In the genomic region with DNA sequence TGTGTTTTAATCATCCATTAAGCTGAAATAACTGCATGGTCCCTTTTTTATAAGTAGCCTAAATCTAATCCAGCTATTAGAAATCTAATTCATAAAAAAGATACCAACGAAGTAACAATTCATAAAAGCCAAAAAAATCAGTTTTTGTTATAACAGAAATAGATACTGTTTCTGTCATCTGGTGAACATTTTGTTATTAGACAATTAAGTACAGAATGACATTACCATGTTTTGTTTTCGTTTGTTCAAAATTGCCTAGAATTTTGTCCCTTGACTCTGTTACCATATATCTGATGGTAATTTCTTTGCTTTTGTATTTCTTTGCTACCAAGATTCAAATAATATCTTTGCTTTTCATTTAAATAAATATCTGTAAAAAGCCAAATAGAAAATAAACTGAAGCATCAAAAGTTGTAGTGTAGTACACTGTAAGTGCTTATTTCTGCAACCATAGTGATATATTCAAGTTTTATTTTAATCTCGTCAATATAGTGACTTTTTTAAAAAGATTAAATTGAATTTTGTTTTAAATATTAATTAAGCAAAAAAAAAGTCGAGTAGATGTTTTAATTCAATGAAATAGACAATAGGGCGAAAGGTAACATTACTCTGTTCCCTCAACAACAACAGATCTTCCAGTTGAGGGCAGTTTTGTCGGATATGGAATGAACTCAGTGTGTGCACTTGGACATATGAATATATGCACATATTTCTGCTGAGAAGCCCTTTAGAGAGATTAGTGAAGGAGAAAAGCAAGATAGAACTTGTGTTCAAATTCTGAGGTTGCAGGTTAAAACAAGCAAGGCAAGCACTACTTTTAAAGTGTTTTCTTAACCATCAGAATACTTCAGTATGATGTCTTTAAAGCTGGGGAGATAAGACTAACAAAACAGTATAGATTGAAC, we compare ENCODE assay signal across 16 cellular contexts. TPM values are rescaled to one million over a fixed set of nuclear protein-coding genes. Genes with fewer than 3 reads are reported as not detected.
A peak's percentile ranks its signal among the peaks of the same experiment; 100 is the strongest.
DNase-seq lines count a peak whose midpoint lies in the region; ATAC-seq, FAIRE-seq and TF ChIP-seq lines count a peak whose summit lies in the region.
"Had no signal": no experiment of that assay in that cellular context is flagged by ENCODE, and none has a peak within 500 bp of the region (broad histone marks: within the 10 kb centered on the region; RNA-seq: fewer than 3 reads in every experiment).

No MANE protein-coding gene starts in this region.

- no peak overlapping the region for H2AFZ ChIP-seq in HepG2 (ENCODE audit: low read length)
- H2AFZ ChIP-seq in SU-DHL-6 (ENCODE audit: low read depth, low read length, severe bottlenecking) = no peak overlapping the region

- intact Hi-C loops in HepG2 (cut with micrococcal nuclease; ENCODE audit: unreplicated experiment) (loop anchor here (10.0 kb wide), 1 partner anchor 293 kb away; the partner anchor contains the start of gene NUP42), right lobe of liver (cut with DNase I) (no loop called here)

- no peak for TF ChIP-seq RAD21 in HepG2 (CRISPR knock-in tag; IDR thresholded peaks at IDR 0.05)

- H3K4me3 ChIP-seq in HepG2 (replicated peaks in 1 of 3; ENCODE audit: insufficient read depth in 1 of 3, low read depth in 2 of 3, low read length in 3 of 3) (no peak overlapping the region), right lobe of liver (no peak overlapping the region), SU-DHL-6 (ENCODE audit: insufficient read depth, low read length, poor library complexity, severe bottlenecking) (no peak overlapping the region)
- H3K4me3 ChIP-seq: GM12878 had no signal

- H3K9ac ChIP-seq in HepG2 (ENCODE audit: insufficient read depth, low read depth, low read length) (no peak overlapping the region), SU-DHL-6 (ENCODE audit: low read length) (no peak overlapping the region)

- peaks cover 8% of the 10 kb centered on the region for H3K36me3 Mint-ChIP-seq in stimulated activated effector memory CD8-positive, alpha-beta T cell treated with anti-CD3 and anti-CD28 coated beads, Interleukin-12 subunit alpha, Interleukin-12 subunit beta, amount 100 ng/mL, for 72 hours
- H3K36me3 Mint-ChIP-seq in HFFc6 (ENCODE audit: low read depth) = no peaks in the 10 kb centered on the region

- no peaks in the 10 kb centered on the region for H3K36me3 ChIP-seq in HepG2 (replicated peaks in 1 of 2; ENCODE audit: control insufficient read depth in 1 of 2, insufficient read depth in 2 of 2, low read length in 2 of 2)
- H3K36me3 ChIP-seq in right lobe of liver = no peaks in the 10 kb centered on the region
- H3K36me3 ChIP-seq in SU-DHL-6 (ENCODE audit: low read length) = no peaks in the 10 kb centered on the region

- ATAC-seq in HepG2 = no peak
- no peak for ATAC-seq in right lobe of liver
- no peak for ATAC-seq in stimulated activated effector memory CD8-positive, alpha-beta T cell treated with anti-CD3 and anti-CD28 coated beads, Interleukin-12 subunit alpha, Interleukin-12 subunit beta, amount 100 ng/mL, for 72 hours
- ATAC-seq: GM12878 had no signal

- POLR2A ChIA-PET in HepG2 (lab: Yijun Ruan, JAX) (no interaction called here), GM10248 (lab: Yijun Ruan, JAX) (no interaction called here)

- H3K9me3 ChIP-seq in HepG2 (ENCODE audit: low read length) (no peaks in the 10 kb centered on the region), right lobe of liver (no peaks in the 10 kb centered on the region), SU-DHL-6 (ENCODE audit: insufficient read depth, low read length) (no peaks in the 10 kb centered on the region)

- CTCF ChIA-PET in HepG2 (lab: Yijun Ruan, JAX; ENCODE audit: low intra/inter-chr PET ratio, low total read pairs) (no interaction called here), GM10248 (lab: Yijun Ruan, JAX) (interaction anchor here (0.6 to 1.8 kb wide), 3 partner anchors 10 to 120 kb away, joined by 3 to 6 read pairs (median 3); no protein-coding TSS in a partner anchor)

- no TSS peak for BruUV-seq in HepG2 (replicated peaks; lab: Mats Ljungman, UMichigan)

- peak; percentile 50 for FAIRE-seq in HepG2 (lab: Jason Lieb, UNC)
- FAIRE-seq in islet of Langerhans (lab: Jason Lieb, UNC) = peak; percentile 60
- FAIRE-seq: GM12878, GM18507 had no signal

- TF ChIP-seq POLR2A in HepG2 (IDR thresholded peaks at IDR 0.05; ENCODE audit: insufficient read depth in 1 of 2, low read depth in 2 of 2, low read length in 2 of 2) = no peak
- no peak for TF ChIP-seq POLR2A in right lobe of liver (IDR thresholded peaks at IDR 0.05)

- H3K27ac ChIP-seq in HepG2 (ENCODE audit: extremely low read length, insufficient read depth, low read length) = no peak overlapping the region
- H3K27ac ChIP-seq in right lobe of liver = no peak overlapping the region
- no peak overlapping the region for H3K27ac ChIP-seq in SU-DHL-6 (ENCODE audit: low read depth, low read length)

- peaks cover 6% of the 10 kb centered on the region for H3K4me1 Mint-ChIP-seq in stimulated activated effector memory CD8-positive, alpha-beta T cell treated with anti-CD3 and anti-CD28 coated beads, Interleukin-12 subunit alpha, Interleukin-12 subunit beta, amount 100 ng/mL, for 72 hours
- peaks cover 13% of the 10 kb centered on the region for H3K4me1 Mint-ChIP-seq in HFFc6 (ENCODE audit: low read depth)

- H3F3A ChIP-seq in SU-DHL-6 (ENCODE audit: insufficient read depth) = peaks cover 59% of the 10 kb centered on the region

- no peak for DNase-seq in HepG2 (ENCODE audit: low spot score)
- no peak for DNase-seq in right lobe of liver
- DNase-seq in stimulated activated effector memory CD8-positive, alpha-beta T cell treated with anti-CD3 and anti-CD28 coated beads, Interleukin-12 subunit alpha, Interleukin-12 subunit beta, amount 100 ng/mL, for 72 hours (ENCODE audit: low spot score in 2 of 2) = no peak
- DNase-seq in HFFc6 = no peak
- DNase-seq in activated CD8-positive, alpha-beta memory T cell treated with anti-CD3 and anti-CD28 coated beads, Interleukin-2, amount 50 U/mL, for 4 hours = no peak
- no peak for DNase-seq in GM10248 (ENCODE audit: extremely low spot score)
- DNase-seq: 8988T; CD4-positive, alpha-beta memory T cell; KBM-7; NCI-H1048; NCI-H2081 treated with DMSO at 0.1 percent for 48 hours; SIG-M5 had no signal

- H3K27me3 ChIP-seq in HepG2 (ENCODE audit: control insufficient read depth in 1 of 2, insufficient read depth in 2 of 2, low read length in 2 of 2) (no peaks in the 10 kb centered on the region; a peak in 1 of 5 replicates), right lobe of liver (peaks cover 13 to 58% of the 10 kb centered on the region in 2 donors), SU-DHL-6 (ENCODE audit: low read length) (no peaks in the 10 kb centered on the region)

- WGBS in HepG2 (ENCODE audit: low lambda C conversion rate) = 79% methylated on average over 6 of the region's 6 CpGs
- WGBS in right lobe of liver (ENCODE audit: insufficient coverage, low coverage, low lambda C conversion rate, missing lambda C conversion rate) = 64% methylated on average over 6 of the region's 6 CpGs

- H3K4me1 ChIP-seq in HepG2 (ENCODE audit: insufficient read depth, low read length) (peaks cover 17% of the 10 kb centered on the region), right lobe of liver (peaks cover 0 to 15% (median 7%) of the 10 kb centered on the region in 4 donors)

- TF ChIP-seq CTCF in HepG2 (CRISPR knock-in tag; IDR thresholded peaks at IDR 0.05) (no peak), right lobe of liver (IDR thresholded peaks at IDR 0.05) (no peak), SU-DHL-6 (IDR thresholded peaks at IDR 0.05; ENCODE audit: insufficient read depth, low read length, poor library complexity, severe bottlenecking) (no peak), HFFc6 (IDR thresholded peaks at IDR 0.05) (no peak), GM10248 (IDR thresholded peaks at IDR 0.05; ENCODE audit: control extremely low read depth, extremely low read depth, low read depth, missing control alignments) (no peak)

- no peak overlapping the region for H3K4me3 Mint-ChIP-seq in stimulated activated effector memory CD8-positive, alpha-beta T cell treated with anti-CD3 and anti-CD28 coated beads, Interleukin-12 subunit alpha, Interleukin-12 subunit beta, amount 100 ng/mL, for 72 hours
- no peak overlapping the region for H3K4me3 Mint-ChIP-seq in HFFc6
- H3K4me3 Mint-ChIP-seq: CD4-positive, alpha-beta memory T cell had no signal

- H3K9me3 Mint-ChIP-seq in stimulated activated effector memory CD8-positive, alpha-beta T cell treated with anti-CD3 and anti-CD28 coated beads, Interleukin-12 subunit alpha, Interleukin-12 subunit beta, amount 100 ng/mL, for 72 hours = no peaks in the 10 kb centered on the region
- H3K9me3 Mint-ChIP-seq in HFFc6 = no peaks in the 10 kb centered on the region

- H3K4me2 ChIP-seq in HepG2 (ENCODE audit: low read depth, low read length) (peak overlapping the region; percentile 3; the same call in 1 of the 2 replicates), SU-DHL-6 (ENCODE audit: low read depth, low read length, poor library complexity, severe bottlenecking) (peak overlapping the region; percentile 4)

- H3K79me2 ChIP-seq in HepG2 (ENCODE audit: insufficient read depth, low read length) = peaks cover 31% of the 10 kb centered on the region
- peaks cover 15% of the 10 kb centered on the region for H3K79me2 ChIP-seq in SU-DHL-6 (ENCODE audit: insufficient read depth, low read length)

- H4K20me1 ChIP-seq in HepG2 (ENCODE audit: insufficient read depth, low read length) (no peaks in the 10 kb centered on the region), SU-DHL-6 (ENCODE audit: low read depth, low read length) (no peaks in the 10 kb centered on the region)

- TF ChIP-seq EP300 in HepG2 (IDR thresholded peaks at IDR 0.05; ENCODE audit: low read depth in 2 of 2, low read length in 2 of 2) = no peak
- no peak for TF ChIP-seq EP300 in HepG2 (CRISPR knock-in tag; IDR thresholded peaks at IDR 0.05; ENCODE audit: borderline replicate concordance)

- H3K27ac Mint-ChIP-seq in stimulated activated effector memory CD8-positive, alpha-beta T cell treated with anti-CD3 and anti-CD28 coated beads, Interleukin-12 subunit alpha, Interleukin-12 subunit beta, amount 100 ng/mL, for 72 hours = no peak overlapping the region
- H3K27ac Mint-ChIP-seq in HFFc6 = no peak overlapping the region
- H3K27ac Mint-ChIP-seq: CD4-positive, alpha-beta memory T cell had no signal

- peaks cover 52% of the 10 kb centered on the region for H3K27me3 Mint-ChIP-seq in HFFc6 (ENCODE audit: insufficient read depth)

- in situ Hi-C loops in HepG2 (cut with HindIII; ENCODE audit: extremely low pct_ligation_motif_present, low pct_unique_long_range_greater_than_20kb) = no loop called here

- H3K9me2 ChIP-seq in SU-DHL-6 (replicated peaks; ENCODE audit: insufficient read depth, low read length) = no peaks in the 10 kb centered on the region

RNA-seq across cellular contexts. Expression of gene IGF2BP3, which starts 7.9 kb away (rescaled TPM):
- 37.7 and 51.2 TPM in 2 replicates for total RNA-seq in HepG2 (2016; rRNA removed; fragmentation: Illumina TruSeq; extraction: Trizol)
- total RNA-seq in HepG2 (2016; cell fraction: cytosol; rRNA removed; fragmentation: Illumina TruSeq; extraction: Trizol; ENCODE audit: low read depth) = 71.8 and 87.5 TPM in 2 replicates
- 37.5 and 48.2 TPM in 2 replicates for total RNA-seq in HepG2 (2016; cell fraction: insoluble cytoplasmic fraction; rRNA removed; fragmentation: Illumina TruSeq; extraction: Trizol)
- 36.5 and 37.4 TPM in 2 replicates for total RNA-seq in HepG2 (2016; cell fraction: membrane; rRNA removed; fragmentation: Illumina TruSeq; extraction: Trizol)
- total RNA-seq in HepG2 (2016; cell fraction: nucleus; rRNA removed; fragmentation: Illumina TruSeq; extraction: Trizol) = 54.6 and 65.1 TPM in 2 replicates
- 33.5 and 39.5 TPM in 2 replicates for polyA plus RNA-seq in HepG2 (2011; rRNA removed)
- 28.4 and 31.3 TPM in 2 replicates for polyA plus RNA-seq in HepG2 (2011; cell fraction: cytosol; rRNA removed)
- polyA plus RNA-seq in HepG2 (2011; cell fraction: nucleus; rRNA removed) = 39.8 and 40.6 TPM in 2 replicates
- 30.9 and 39.1 TPM in 2 replicates for polyA plus RNA-seq in HepG2 (2012)
- polyA plus RNA-seq in HepG2 (2016; cell fraction: cytosol; fragmentation: Illumina TruSeq; extraction: Trizol; ENCODE audit: low read depth) = 4.7 and 5.5 TPM in 2 replicates
- 55.0 and 58.1 TPM in 2 replicates for polyA plus RNA-seq in HepG2 (2016; cell fraction: insoluble cytoplasmic fraction; fragmentation: Illumina TruSeq; extraction: Trizol; ENCODE audit: low read depth)
- polyA plus RNA-seq in HepG2 (2016; cell fraction: membrane; fragmentation: Illumina TruSeq; extraction: Trizol; ENCODE audit: low read depth) = 15.7 and 16.9 TPM in 2 replicates
- polyA plus RNA-seq in HepG2 (2016; cell fraction: nucleus; fragmentation: Illumina TruSeq; extraction: Trizol; ENCODE audit: insufficient read depth, low read depth) = 65.0 and 67.9 TPM in 2 replicates
- polyA minus RNA-seq in HepG2 (2011; rRNA and poly(A)+ RNA removed; ENCODE audit: low replicate concordance) = 53.1 and 80.7 TPM in 2 replicates
- 52.8 and 73.7 TPM in 2 replicates for polyA minus RNA-seq in HepG2 (2011; cell fraction: cytosol; rRNA and poly(A)+ RNA removed)
- polyA minus RNA-seq in HepG2 (2011; cell fraction: nucleus; rRNA and poly(A)+ RNA removed) = 108 and 117 TPM in 2 replicates
- total RNA-seq in right lobe of liver = under 1 TPM in 5 of 6 experiments, not detected in 1; 0.12 to 0.64 (median 0.19) TPM
- 10 to 100 TPM; 23.8 to 33.1 (median 31.0) TPM for total RNA-seq in HFFc6 (2021; fragmentation: NEBNext Ultra II Directional; extraction: Animal tissue kit (Norgen Biotek cat#: 25700))
- total RNA-seq: CD4-positive, alpha-beta memory T cell had no signal
- polyA plus RNA-seq: CD4-positive, alpha-beta memory T cell had no signal

RNA-seq across cellular contexts. Expression of gene TRA2A, which starts 53.6 kb away (rescaled TPM):
- total RNA-seq in HepG2 (2016; rRNA removed; fragmentation: Illumina TruSeq; extraction: Trizol) (39.1 and 52.7 TPM in 2 replicates), right lobe of liver (10 to 100 TPM; 11.1 to 34.9 (median 24.7) TPM)
- 9.7 and 11.8 TPM in 2 replicates for total RNA-seq in HepG2 (2016; cell fraction: cytosol; rRNA removed; fragmentation: Illumina TruSeq; extraction: Trizol; ENCODE audit: low read depth)
- total RNA-seq in HepG2 (2016; cell fraction: insoluble cytoplasmic fraction; rRNA removed; fragmentation: Illumina TruSeq; extraction: Trizol) = 42.4 and 53.4 TPM in 2 replicates
- 18.1 and 19.9 TPM in 2 replicates for total RNA-seq in HepG2 (2016; cell fraction: membrane; rRNA removed; fragmentation: Illumina TruSeq; extraction: Trizol)
- 58.6 and 59.9 TPM in 2 replicates for total RNA-seq in HepG2 (2016; cell fraction: nucleus; rRNA removed; fragmentation: Illumina TruSeq; extraction: Trizol)
- polyA plus RNA-seq in HepG2 (2011; rRNA removed) = 38.5 and 41.6 TPM in 2 replicates
- polyA plus RNA-seq in HepG2 (2011; cell fraction: cytosol; rRNA removed) = 17.7 and 19.0 TPM in 2 replicates
- polyA plus RNA-seq in HepG2 (2011; cell fraction: nucleus; rRNA removed) = 52.2 and 74.4 TPM in 2 replicates
- 22.3 and 41.5 TPM in 2 replicates for polyA plus RNA-seq in HepG2 (2012)
- polyA plus RNA-seq in HepG2 (2016; cell fraction: cytosol; fragmentation: Illumina TruSeq; extraction: Trizol; ENCODE audit: low read depth) = 11.2 and 11.6 TPM in 2 replicates
- polyA plus RNA-seq in HepG2 (2016; cell fraction: insoluble cytoplasmic fraction; fragmentation: Illumina TruSeq; extraction: Trizol; ENCODE audit: low read depth) = 117 and 127 TPM in 2 replicates
- polyA plus RNA-seq in HepG2 (2016; cell fraction: membrane; fragmentation: Illumina TruSeq; extraction: Trizol; ENCODE audit: low read depth) = 23.2 and 23.3 TPM in 2 replicates
- polyA plus RNA-seq in HepG2 (2016; cell fraction: nucleus; fragmentation: Illumina TruSeq; extraction: Trizol; ENCODE audit: insufficient read depth, low read depth) = 182 and 185 TPM in 2 replicates
- polyA minus RNA-seq in HepG2 (2011; rRNA and poly(A)+ RNA removed; ENCODE audit: low replicate concordance) = 28.3 and 56.1 TPM in 2 replicates
- polyA minus RNA-seq in HepG2 (2011; cell fraction: cytosol; rRNA and poly(A)+ RNA removed) = 14.5 and 23.9 TPM in 2 replicates
- polyA minus RNA-seq in HepG2 (2011; cell fraction: nucleus; rRNA and poly(A)+ RNA removed) = 117 and 142 TPM in 2 replicates
- 10 to 100 TPM; 85.5 to 97.8 (median 92.5) TPM for total RNA-seq in HFFc6 (2021; fragmentation: NEBNext Ultra II Directional; extraction: Animal tissue kit (Norgen Biotek cat#: 25700))

Comparison
In these comparisons a context has a peak if more than half of its experiments do, and no peak if none do; other contexts are left out.
1. RNA of gene IGF2BP3, which starts 7.9 kb away (total RNA-seq): 36.5 to 87.5 TPM in HepG2 and 23.8 to 33.1 TPM in HFFc6; 0.12 to 0.64 TPM in right lobe of liver; every median in the first group is over 10 times any median in the second.